ENCODE assay signal across 1 cellular context in genomic region chr12:29148958-29149690, GRCh38.
TF ChIP-seq lines count a peak whose summit lies in the region.

TSS of gene FAR2 (plus strand) at chr12:29149278. CDS start at chr12:29270450, 121,172 bp downstream.

TF ChIP-seq in K562, 482 proteins besides CTCF, POLR2A, EP300 and RAD21 (continued from another document and continues in another):
- TF ChIP-seq, protein P1, sequence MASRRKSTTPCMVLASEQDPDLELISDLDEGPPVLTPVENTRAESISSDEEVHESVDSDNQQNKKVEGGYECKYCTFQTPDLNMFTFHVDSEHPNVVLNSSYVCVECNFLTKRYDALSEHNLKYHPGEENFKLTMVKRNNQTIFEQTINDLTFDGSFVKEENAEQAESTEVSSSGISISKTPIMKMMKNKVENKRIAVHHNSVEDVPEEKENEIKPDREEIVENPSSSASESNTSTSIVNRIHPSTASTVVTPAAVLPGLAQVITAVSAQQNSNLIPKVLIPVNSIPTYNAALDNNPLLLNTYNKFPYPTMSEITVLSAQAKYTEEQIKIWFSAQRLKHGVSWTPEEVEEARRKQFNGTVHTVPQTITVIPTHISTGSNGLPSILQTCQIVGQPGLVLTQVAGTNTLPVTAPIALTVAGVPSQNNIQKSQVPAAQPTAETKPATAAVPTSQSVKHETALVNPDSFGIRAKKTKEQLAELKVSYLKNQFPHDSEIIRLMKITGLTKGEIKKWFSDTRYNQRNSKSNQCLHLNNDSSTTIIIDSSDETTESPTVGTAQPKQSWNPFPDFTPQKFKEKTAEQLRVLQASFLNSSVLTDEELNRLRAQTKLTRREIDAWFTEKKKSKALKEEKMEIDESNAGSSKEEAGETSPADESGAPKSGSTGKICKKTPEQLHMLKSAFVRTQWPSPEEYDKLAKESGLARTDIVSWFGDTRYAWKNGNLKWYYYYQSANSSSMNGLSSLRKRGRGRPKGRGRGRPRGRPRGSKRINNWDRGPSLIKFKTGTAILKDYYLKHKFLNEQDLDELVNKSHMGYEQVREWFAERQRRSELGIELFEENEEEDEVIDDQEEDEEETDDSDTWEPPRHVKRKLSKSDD (conservative IDR thresholded peaks at IDR 0.05; ENCODE audit: low read length), result no peak
- TF ChIP-seq, protein P2, sequence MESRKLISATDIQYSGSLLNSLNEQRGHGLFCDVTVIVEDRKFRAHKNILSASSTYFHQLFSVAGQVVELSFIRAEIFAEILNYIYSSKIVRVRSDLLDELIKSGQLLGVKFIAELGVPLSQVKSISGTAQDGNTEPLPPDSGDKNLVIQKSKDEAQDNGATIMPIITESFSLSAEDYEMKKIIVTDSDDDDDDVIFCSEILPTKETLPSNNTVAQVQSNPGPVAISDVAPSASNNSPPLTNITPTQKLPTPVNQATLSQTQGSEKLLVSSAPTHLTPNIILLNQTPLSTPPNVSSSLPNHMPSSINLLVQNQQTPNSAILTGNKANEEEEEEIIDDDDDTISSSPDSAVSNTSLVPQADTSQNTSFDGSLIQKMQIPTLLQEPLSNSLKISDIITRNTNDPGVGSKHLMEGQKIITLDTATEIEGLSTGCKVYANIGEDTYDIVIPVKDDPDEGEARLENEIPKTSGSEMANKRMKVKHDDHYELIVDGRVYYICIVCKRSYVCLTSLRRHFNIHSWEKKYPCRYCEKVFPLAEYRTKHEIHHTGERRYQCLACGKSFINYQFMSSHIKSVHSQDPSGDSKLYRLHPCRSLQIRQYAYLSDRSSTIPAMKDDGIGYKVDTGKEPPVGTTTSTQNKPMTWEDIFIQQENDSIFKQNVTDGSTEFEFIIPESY (CRISPR knock-in tag; IDR thresholded peaks at IDR 0.05), result no peak
- TF ChIP-seq FOXP1 (CRISPR knock-in tag; IDR thresholded peaks at IDR 0.05), result no peak
- no peak for TF ChIP-seq ELK3 (CRISPR knock-in tag; IDR thresholded peaks at IDR 0.05)
- no peak for TF ChIP-seq SRSF7 (optimal IDR thresholded peaks at IDR 0.05; ENCODE audit: low read depth, low read length)
- no peak for TF ChIP-seq CHD4 (IDR thresholded peaks at IDR 0.05; ENCODE audit: insufficient read depth, insufficient replicate concordance, low read depth, low read length, poor library complexity, severe bottlenecking)
- TF ChIP-seq TBL1XR1 (IDR thresholded peaks at IDR 0.05; ENCODE audit: low read length in 2 of 2), result no peak
- TF ChIP-seq ZNF224 (CRISPR knock-in tag; IDR thresholded peaks at IDR 0.05), result no peak
- no peak for TF ChIP-seq NFE2L1 (tag; IDR thresholded peaks at IDR 0.05; ENCODE audit: borderline replicate concordance, low read depth)
- no peak for TF ChIP-seq CCAR2 (IDR thresholded peaks at IDR 0.05; ENCODE audit: low read depth, low read length)
- TF ChIP-seq, protein P3, sequence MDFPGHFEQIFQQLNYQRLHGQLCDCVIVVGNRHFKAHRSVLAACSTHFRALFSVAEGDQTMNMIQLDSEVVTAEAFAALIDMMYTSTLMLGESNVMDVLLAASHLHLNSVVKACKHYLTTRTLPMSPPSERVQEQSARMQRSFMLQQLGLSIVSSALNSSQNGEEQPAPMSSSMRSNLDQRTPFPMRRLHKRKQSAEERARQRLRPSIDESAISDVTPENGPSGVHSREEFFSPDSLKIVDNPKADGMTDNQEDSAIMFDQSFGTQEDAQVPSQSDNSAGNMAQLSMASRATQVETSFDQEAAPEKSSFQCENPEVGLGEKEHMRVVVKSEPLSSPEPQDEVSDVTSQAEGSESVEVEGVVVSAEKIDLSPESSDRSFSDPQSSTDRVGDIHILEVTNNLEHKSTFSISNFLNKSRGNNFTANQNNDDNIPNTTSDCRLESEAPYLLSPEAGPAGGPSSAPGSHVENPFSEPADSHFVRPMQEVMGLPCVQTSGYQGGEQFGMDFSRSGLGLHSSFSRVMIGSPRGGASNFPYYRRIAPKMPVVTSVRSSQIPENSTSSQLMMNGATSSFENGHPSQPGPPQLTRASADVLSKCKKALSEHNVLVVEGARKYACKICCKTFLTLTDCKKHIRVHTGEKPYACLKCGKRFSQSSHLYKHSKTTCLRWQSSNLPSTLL (IDR thresholded peaks at IDR 0.05), result no peak
- peak; percentile 22; the same call in 1 of the 2 replicates for TF ChIP-seq CREM (IDR thresholded peaks at IDR 0.05; ENCODE audit: low read depth)
- TF ChIP-seq TEAD2 (tag; IDR thresholded peaks at IDR 0.05), result no peak
- TF ChIP-seq VEZF1 (CRISPR knock-in tag; IDR thresholded peaks at IDR 0.05), result peak; percentile 65
- TF ChIP-seq, protein P4, sequence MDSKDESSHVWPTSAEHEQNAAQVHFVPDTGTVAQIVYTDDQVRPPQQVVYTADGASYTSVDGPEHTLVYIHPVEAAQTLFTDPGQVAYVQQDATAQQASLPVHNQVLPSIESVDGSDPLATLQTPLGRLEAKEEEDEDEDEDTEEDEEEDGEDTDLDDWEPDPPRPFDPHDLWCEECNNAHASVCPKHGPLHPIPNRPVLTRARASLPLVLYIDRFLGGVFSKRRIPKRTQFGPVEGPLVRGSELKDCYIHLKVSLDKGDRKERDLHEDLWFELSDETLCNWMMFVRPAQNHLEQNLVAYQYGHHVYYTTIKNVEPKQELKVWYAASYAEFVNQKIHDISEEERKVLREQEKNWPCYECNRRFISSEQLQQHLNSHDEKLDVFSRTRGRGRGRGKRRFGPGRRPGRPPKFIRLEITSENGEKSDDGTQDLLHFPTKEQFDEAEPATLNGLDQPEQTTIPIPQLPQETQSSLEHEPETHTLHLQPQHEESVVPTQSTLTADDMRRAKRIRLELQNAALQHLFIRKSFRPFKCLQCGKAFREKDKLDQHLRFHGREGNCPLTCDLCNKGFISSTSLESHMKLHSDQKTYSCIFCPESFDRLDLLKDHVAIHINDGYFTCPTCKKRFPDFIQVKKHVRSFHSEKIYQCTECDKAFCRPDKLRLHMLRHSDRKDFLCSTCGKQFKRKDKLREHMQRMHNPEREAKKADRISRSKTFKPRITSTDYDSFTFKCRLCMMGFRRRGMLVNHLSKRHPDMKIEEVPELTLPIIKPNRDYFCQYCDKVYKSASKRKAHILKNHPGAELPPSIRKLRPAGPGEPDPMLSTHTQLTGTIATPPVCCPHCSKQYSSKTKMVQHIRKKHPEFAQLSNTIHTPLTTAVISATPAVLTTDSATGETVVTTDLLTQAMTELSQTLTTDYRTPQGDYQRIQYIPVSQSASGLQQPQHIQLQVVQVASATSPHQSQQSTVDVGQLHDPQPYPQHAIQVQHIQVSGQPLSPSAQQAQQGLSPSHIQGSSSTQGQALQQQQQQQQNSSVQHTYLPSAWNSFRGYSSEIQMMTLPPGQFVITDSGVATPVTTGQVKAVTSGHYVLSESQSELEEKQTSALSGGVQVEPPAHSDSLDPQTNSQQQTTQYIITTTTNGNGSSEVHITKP (IDR thresholded peaks at IDR 0.05; ENCODE audit: partially characterized antibody), result no peak
- TF ChIP-seq ZBTB7A (IDR thresholded peaks at IDR 0.05; ENCODE audit: borderline replicate concordance, control insufficient read depth, low read depth, low read length), result peak; percentile 32; the same call in 1 of the 2 replicates
- TF ChIP-seq, protein P5, sequence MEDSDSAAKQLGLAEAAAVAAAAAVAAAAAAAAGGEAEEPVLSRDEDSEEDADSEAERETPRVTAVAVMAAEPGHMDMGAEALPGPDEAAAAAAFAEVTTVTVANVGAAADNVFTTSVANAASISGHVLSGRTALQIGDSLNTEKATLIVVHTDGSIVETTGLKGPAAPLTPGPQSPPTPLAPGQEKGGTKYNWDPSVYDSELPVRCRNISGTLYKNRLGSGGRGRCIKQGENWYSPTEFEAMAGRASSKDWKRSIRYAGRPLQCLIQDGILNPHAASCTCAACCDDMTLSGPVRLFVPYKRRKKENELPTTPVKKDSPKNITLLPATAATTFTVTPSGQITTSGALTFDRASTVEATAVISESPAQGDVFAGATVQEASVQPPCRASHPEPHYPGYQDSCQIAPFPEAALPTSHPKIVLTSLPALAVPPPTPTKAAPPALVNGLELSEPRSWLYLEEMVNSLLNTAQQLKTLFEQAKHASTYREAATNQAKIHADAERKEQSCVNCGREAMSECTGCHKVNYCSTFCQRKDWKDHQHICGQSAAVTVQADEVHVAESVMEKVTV (CRISPR knock-in tag; IDR thresholded peaks at IDR 0.05), result no peak
- TF ChIP-seq MYC (IDR thresholded peaks at IDR 0.05; ENCODE audit: low read depth, low read length), result peak; percentile 36; the same call in 1 of the 2 replicates
- TF ChIP-seq MYC (CRISPR knock-in tag; IDR thresholded peaks at IDR 0.05; ENCODE audit: borderline replicate concordance, low read depth), result no peak
- no peak for TF ChIP-seq RFX1 (IDR thresholded peaks at IDR 0.05)
- TF ChIP-seq, protein P6, sequence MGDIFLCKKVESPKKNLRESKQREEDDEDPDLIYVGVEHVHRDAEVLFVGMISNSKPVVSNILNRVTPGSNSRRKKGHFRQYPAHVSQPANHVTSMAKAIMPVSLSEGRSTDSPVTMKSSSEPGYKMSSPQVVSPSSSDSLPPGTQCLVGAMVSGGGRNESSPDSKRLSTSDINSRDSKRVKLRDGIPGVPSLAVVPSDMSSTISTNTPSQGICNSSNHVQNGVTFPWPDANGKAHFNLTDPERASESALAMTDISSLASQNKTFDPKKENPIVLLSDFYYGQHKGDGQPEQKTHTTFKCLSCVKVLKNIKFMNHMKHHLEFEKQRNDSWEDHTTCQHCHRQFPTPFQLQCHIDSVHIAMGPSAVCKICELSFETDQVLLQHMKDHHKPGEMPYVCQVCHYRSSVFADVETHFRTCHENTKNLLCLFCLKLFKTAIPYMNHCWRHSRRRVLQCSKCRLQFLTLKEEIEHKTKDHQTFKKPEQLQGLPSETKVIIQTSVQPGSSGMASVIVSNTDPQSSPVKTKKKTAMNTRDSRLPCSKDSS (IDR thresholded peaks at IDR 0.05; ENCODE audit: low read depth, partially characterized antibody), result no peak
- TF ChIP-seq, protein P7, sequence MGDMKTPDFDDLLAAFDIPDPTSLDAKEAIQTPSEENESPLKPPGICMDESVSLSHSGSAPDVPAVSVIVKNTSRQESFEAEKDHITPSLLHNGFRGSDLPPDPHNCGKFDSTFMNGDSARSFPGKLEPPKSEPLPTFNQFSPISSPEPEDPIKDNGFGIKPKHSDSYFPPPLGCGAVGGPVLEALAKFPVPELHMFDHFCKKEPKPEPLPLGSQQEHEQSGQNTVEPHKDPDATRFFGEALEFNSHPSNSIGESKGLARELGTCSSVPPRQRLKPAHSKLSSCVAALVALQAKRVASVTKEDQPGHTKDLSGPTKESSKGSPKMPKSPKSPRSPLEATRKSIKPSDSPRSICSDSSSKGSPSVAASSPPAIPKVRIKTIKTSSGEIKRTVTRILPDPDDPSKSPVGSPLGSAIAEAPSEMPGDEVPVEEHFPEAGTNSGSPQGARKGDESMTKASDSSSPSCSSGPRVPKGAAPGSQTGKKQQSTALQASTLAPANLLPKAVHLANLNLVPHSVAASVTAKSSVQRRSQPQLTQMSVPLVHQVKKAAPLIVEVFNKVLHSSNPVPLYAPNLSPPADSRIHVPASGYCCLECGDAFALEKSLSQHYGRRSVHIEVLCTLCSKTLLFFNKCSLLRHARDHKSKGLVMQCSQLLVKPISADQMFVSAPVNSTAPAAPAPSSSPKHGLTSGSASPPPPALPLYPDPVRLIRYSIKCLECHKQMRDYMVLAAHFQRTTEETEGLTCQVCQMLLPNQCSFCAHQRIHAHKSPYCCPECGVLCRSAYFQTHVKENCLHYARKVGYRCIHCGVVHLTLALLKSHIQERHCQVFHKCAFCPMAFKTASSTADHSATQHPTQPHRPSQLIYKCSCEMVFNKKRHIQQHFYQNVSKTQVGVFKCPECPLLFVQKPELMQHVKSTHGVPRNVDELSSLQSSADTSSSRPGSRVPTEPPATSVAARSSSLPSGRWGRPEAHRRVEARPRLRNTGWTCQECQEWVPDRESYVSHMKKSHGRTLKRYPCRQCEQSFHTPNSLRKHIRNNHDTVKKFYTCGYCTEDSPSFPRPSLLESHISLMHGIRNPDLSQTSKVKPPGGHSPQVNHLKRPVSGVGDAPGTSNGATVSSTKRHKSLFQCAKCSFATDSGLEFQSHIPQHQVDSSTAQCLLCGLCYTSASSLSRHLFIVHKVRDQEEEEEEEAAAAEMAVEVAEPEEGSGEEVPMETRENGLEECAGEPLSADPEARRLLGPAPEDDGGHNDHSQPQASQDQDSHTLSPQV (IDR thresholded peaks at IDR 0.05), result no peak
- TF ChIP-seq RHOXF2B (CRISPR knock-in tag; conservative IDR thresholded peaks at IDR 0.05), result no peak
- no peak for TF ChIP-seq MECOM (CRISPR knock-in tag; IDR thresholded peaks at IDR 0.05)
- no peak for TF ChIP-seq TCFL5 (CRISPR knock-in tag; conservative IDR thresholded peaks at IDR 0.05)
- no peak for TF ChIP-seq SAFB (IDR thresholded peaks at IDR 0.05; ENCODE audit: borderline replicate concordance, low read depth, low read length)
- no peak for TF ChIP-seq YY1 (IDR thresholded peaks at IDR 0.05; ENCODE audit: borderline replicate concordance in 1 of 3, control insufficient read depth in 1 of 3, extremely low read depth in 1 of 3, insufficient read depth in 3 of 3, insufficient read length in 1 of 3, insufficient replicate concordance in 2 of 3, low read depth in 1 of 3, low read length in 2 of 3)
- TF ChIP-seq STAG1 (CRISPR knock-in tag; IDR thresholded peaks at IDR 0.05; ENCODE audit: borderline replicate concordance), result no peak
- TF ChIP-seq, protein P8, sequence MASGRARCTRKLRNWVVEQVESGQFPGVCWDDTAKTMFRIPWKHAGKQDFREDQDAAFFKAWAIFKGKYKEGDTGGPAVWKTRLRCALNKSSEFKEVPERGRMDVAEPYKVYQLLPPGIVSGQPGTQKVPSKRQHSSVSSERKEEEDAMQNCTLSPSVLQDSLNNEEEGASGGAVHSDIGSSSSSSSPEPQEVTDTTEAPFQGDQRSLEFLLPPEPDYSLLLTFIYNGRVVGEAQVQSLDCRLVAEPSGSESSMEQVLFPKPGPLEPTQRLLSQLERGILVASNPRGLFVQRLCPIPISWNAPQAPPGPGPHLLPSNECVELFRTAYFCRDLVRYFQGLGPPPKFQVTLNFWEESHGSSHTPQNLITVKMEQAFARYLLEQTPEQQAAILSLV (tag; IDR thresholded peaks at IDR 0.05), result no peak
- TF ChIP-seq SMARCE1 (IDR thresholded peaks at IDR 0.05), result no peak
- TF ChIP-seq SMAD1 (IDR thresholded peaks at IDR 0.05; ENCODE audit: low read depth, low read length, partially characterized antibody), result no peak
- TF ChIP-seq GATAD2A (IDR thresholded peaks at IDR 0.05), result no peak
- TF ChIP-seq SP1 (CRISPR knock-in tag; IDR thresholded peaks at IDR 0.05), result 0 out of 2 replicates have a peak, but pooled peaks have one; percentile 30
